Comparison of ENCODE assay signal across 11 cellular contexts in the genomic region with DNA sequence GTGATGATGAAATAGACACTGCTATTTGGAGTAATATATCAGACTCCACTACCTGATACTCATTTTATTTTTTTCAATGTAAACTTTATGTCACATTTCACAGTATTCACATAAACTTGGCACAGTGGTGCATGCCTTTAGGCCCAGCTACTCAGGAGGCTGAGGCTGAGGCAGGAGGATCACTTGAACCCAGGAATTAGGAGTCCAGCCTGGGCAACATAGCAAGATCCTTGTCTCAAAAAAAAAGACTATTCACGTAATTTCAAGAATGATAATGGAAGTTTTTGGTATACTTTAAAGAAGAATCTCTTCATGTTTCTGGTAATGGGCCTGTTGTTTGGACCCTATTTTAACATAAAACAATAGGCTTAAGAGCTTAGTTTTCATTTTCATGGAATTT.
"Had no signal": no experiment of that assay in that cellular context is flagged by ENCODE, and none has a peak within 500 bp of the region (broad histone marks: within the 10 kb centered on the region; RNA-seq: fewer than 3 reads in every experiment).

No MANE protein-coding gene starts in this region.

- H3K27ac Mint-ChIP-seq: GM23338, H9, HFFc6 had no signal

- H3K27ac ChIP-seq: GM23248 had no signal

- H3K9me3 ChIP-seq: HAP-1 had no signal

- H3K9ac ChIP-seq: GM23248 had no signal

- H3K4me2 ChIP-seq: GM23338 had no signal

- ATAC-seq: GM23338, HCT116 had no signal

- H3K4me3 ChIP-seq: GM23248, GM23338, HAP-1 had no signal

- H3K4me1 Mint-ChIP-seq: GM23338, H9 had no signal

- FAIRE-seq: H1, H54 had no signal

- H3K9me3 Mint-ChIP-seq: GM23338, H9, HFFc6 had no signal

- H2AFZ ChIP-seq: GM23248, GM23338 had no signal

- H3K4me3 Mint-ChIP-seq: GM23338, H9, HFFc6 had no signal

- DNase-seq: GM23248, GOT3, H7, H9, HCEC 1CT, HFFc6 had no signal

- H3K4me1 ChIP-seq: HAP-1 had no signal
